15 cellular contexts compared by ENCODE assay signal in genomic region chr12:110538869-110539622, GRCh38. TPM values are rescaled to one million over a fixed set of nuclear protein-coding genes. Genes with fewer than 3 reads are reported as not detected.
DNase-seq lines count a peak whose midpoint lies in the region; ATAC-seq and TF ChIP-seq lines count a peak whose summit lies in the region.
"Had no signal": no experiment of that assay in that cellular context is flagged by ENCODE, and none has a peak within 500 bp of the region (broad histone marks: within the 10 kb centered on the region; RNA-seq: fewer than 3 reads in every experiment).

No MANE protein-coding gene starts in this region.

- H3K27me3 ChIP-seq in left lung = no peaks in the 10 kb centered on the region
- H3K27me3 ChIP-seq in stomach smooth muscle (ENCODE audit: control insufficient read depth in 1 of 2, insufficient read depth in 2 of 2, low read length in 2 of 2) = no peaks in the 10 kb centered on the region
- H3K27me3 ChIP-seq in A673 (replicated peaks; ENCODE audit: insufficient read depth, low read depth, low read length, poor library complexity) = no peaks in the 10 kb centered on the region
- H3K27me3 ChIP-seq in ovary = no peaks in the 10 kb centered on the region

- H3K9me3 Mint-ChIP-seq in activated naive CD4-positive, alpha-beta T cell treated with anti-CD3 and anti-CD28 coated beads, Interleukin-2, amount 50 U/mL, for 24 hours = no peaks in the 10 kb centered on the region
- no peaks in the 10 kb centered on the region for H3K9me3 Mint-ChIP-seq in brain

- H3K27ac ChIP-seq in left lung = no peak overlapping the region
- H3K27ac ChIP-seq in stomach smooth muscle (ENCODE audit: low read length) = peak overlapping the region; percentile 75
- H3K27ac ChIP-seq in A673 (ENCODE audit: low read depth, low read length, poor library complexity, severe bottlenecking) = no peak overlapping the region
- H3K27ac ChIP-seq in ovary = no peak overlapping the region
- H3K27ac ChIP-seq: SK-N-MC, VCaP had no signal

- TF ChIP-seq CTCF in brain (conservative IDR thresholded peaks at IDR 0.05) = no peak
- TF ChIP-seq CTCF in left lung (IDR thresholded peaks at IDR 0.05) = no peak
- TF ChIP-seq CTCF in A673 (conservative IDR thresholded peaks at IDR 0.05; ENCODE audit: low read depth, low read length) = no peak
- no peak for TF ChIP-seq CTCF in ovary (IDR thresholded peaks at IDR 0.05)

- peaks cover 15% of the 10 kb centered on the region for H3K36me3 Mint-ChIP-seq in activated naive CD4-positive, alpha-beta T cell treated with anti-CD3 and anti-CD28 coated beads, Interleukin-2, amount 50 U/mL, for 24 hours
- peaks cover 49% of the 10 kb centered on the region for H3K36me3 Mint-ChIP-seq in brain

- no peak overlapping the region for H3K4me3 ChIP-seq in left lung
- H3K4me3 ChIP-seq in stomach smooth muscle (ENCODE audit: low read length in 2 of 2) = no peak overlapping the region
- no peak overlapping the region for H3K4me3 ChIP-seq in A673 (ENCODE audit: low read depth, low read length, poor library complexity, severe bottlenecking)
- H3K4me3 ChIP-seq in ovary = no peak overlapping the region
- H3K4me3 ChIP-seq: SK-N-MC, skin epidermis had no signal

- 96 to 99% (median 97%) methylated on average over 5 of the region's 5 CpGs for WGBS in ovary, 3 donors

- no peaks in the 10 kb centered on the region for H3K27me3 Mint-ChIP-seq in activated naive CD4-positive, alpha-beta T cell treated with anti-CD3 and anti-CD28 coated beads, Interleukin-2, amount 50 U/mL, for 24 hours
- no peaks in the 10 kb centered on the region for H3K27me3 Mint-ChIP-seq in brain

- peak; percentile 15 for ATAC-seq in left lung

- H3K4me3 Mint-ChIP-seq in activated naive CD4-positive, alpha-beta T cell treated with anti-CD3 and anti-CD28 coated beads, Interleukin-2, amount 50 U/mL, for 24 hours = no peak overlapping the region
- H3K4me3 Mint-ChIP-seq in brain = no peak overlapping the region

- peaks cover 13 to 31% of the 10 kb centered on the region in 2 donors for H3K4me1 ChIP-seq in left lung
- peaks cover 33% of the 10 kb centered on the region for H3K4me1 ChIP-seq in stomach smooth muscle (ENCODE audit: control insufficient read depth, insufficient read depth, low read length)
- H3K4me1 ChIP-seq in A673 (ENCODE audit: insufficient read depth, low read length, poor library complexity, severe bottlenecking) = peaks cover 21% of the 10 kb centered on the region
- H3K4me1 ChIP-seq in ovary (ENCODE audit: insufficient read depth) = peaks cover 9% of the 10 kb centered on the region

- H3K27ac Mint-ChIP-seq in activated naive CD4-positive, alpha-beta T cell treated with anti-CD3 and anti-CD28 coated beads, Interleukin-2, amount 50 U/mL, for 24 hours = peak overlapping the region; percentile 4
- H3K27ac Mint-ChIP-seq in brain = peak overlapping the region in 3 of 5 experiments; percentile 16 to 29 (median 28)

- H3K4me1 Mint-ChIP-seq in activated naive CD4-positive, alpha-beta T cell treated with anti-CD3 and anti-CD28 coated beads, Interleukin-2, amount 50 U/mL, for 24 hours = peaks cover 19% of the 10 kb centered on the region
- peaks cover 17% of the 10 kb centered on the region for H3K4me1 Mint-ChIP-seq in brain

- POLR2A ChIA-PET in A673 (lab: Charles Lee; ENCODE audit: low non-redundant PET) = no interaction called here

- intact Hi-C loops in left lung (cut with DNase I) (no loop called here), A673 (cut with micrococcal nuclease; ENCODE audit: unreplicated experiment) (no loop called here), ovary (cut with DNase I) (no loop called here)

- no peak for TF ChIP-seq EP300 in ovary (IDR thresholded peaks at IDR 0.05)

- H3K9me3 ChIP-seq in left lung (no peaks in the 10 kb centered on the region), stomach smooth muscle (ENCODE audit: control insufficient read depth in 2 of 2, low read length in 2 of 2) (no peaks in the 10 kb centered on the region), A673 (ENCODE audit: low read depth, low read length, poor library complexity, severe bottlenecking) (no peaks in the 10 kb centered on the region), ovary (no peaks in the 10 kb centered on the region)

- BruUV-seq in A673 (replicated peaks; lab: Mats Ljungman, UMichigan) = no TSS peak

- H3K36me3 ChIP-seq in left lung = peaks cover 0 to 61% of the 10 kb centered on the region in 2 donors
- peaks cover 9 to 10% of the 10 kb centered on the region in 2 donors for H3K36me3 ChIP-seq in stomach smooth muscle (ENCODE audit: control insufficient read depth in 2 of 2, insufficient read depth in 2 of 2, low read length in 2 of 2)
- H3K36me3 ChIP-seq in A673 (ENCODE audit: insufficient read depth, low read length, poor library complexity, severe bottlenecking) = peaks cover 54% of the 10 kb centered on the region
- H3K36me3 ChIP-seq in ovary = no peaks in the 10 kb centered on the region

- H3K9ac ChIP-seq in stomach smooth muscle (ENCODE audit: low read length in 2 of 2) = no peak overlapping the region

- TF ChIP-seq POLR2A in ovary (IDR thresholded peaks at IDR 0.05) = no peak

- CTCF ChIA-PET in A673 (lab: Charles Lee) = no interaction called here

- DNase-seq in activated naive CD4-positive, alpha-beta T cell treated with Interleukin-2 at 50 U/mL for 16 hours = no peak
- DNase-seq in left lung (no peak), A673 (ENCODE audit: low spot score) (no peak), NCI-H345 (lab: John Stamatoyannopoulos, UW) (no peak), ovary (no peak)
- DNase-seq: KG1; NCI-H1694; NK-92 treated with Interleukin-12 subunit alpha and Interleukin-12 subunit beta, amount 100 ng/mL, for 24 hours had no signal

RNA-seq across cellular contexts. Expression of gene RAD9B, which starts 36.9 kb away (rescaled TPM):
- 0.24 TPM for polyA plus RNA-seq in brain (ENCODE audit: insufficient read depth, low read depth, low replicate concordance)
- total RNA-seq in left lung = 1 to 10 TPM in 1 of 2 donors, under 1 TPM in 1; 0.55 to 1.3 TPM
- 0.28 TPM in 1 of 2 replicates, not detected in the other for total RNA-seq in A673 (2021)
- 1 to 10 TPM in 5 of 7 donors, under 1 TPM in 2; 0.23 to 3.8 (median 1.8) TPM for total RNA-seq in ovary
- polyA plus RNA-seq in ovary = 1 to 10 TPM in 1 of 2 donors, under 1 TPM in 1; 0.80 to 1.1 TPM
- total RNA-seq: epithelial cell of proximal tubule had no signal

RNA-seq across cellular contexts. Expression of gene VPS29, which starts 37.1 kb away (rescaled TPM):
- polyA plus RNA-seq in brain (ENCODE audit: insufficient read depth, low read depth, low replicate concordance) = 101 TPM
- 100 to 1,000 TPM in 1 of 2 donors, 10 to 100 TPM in 1; 91.7 to 115 TPM for total RNA-seq in left lung
- 147 and 150 TPM in 2 replicates for total RNA-seq in A673 (2021)
- total RNA-seq in ovary = 10 to 100 TPM; 51.3 to 94.4 (median 66.6) TPM
- 100 to 1,000 TPM; 106 to 134 TPM for polyA plus RNA-seq in ovary

RNA-seq across cellular contexts. Expression of gene PPTC7, which starts 44.1 kb away (rescaled TPM):
- polyA plus RNA-seq in brain (ENCODE audit: insufficient read depth, low read depth, low replicate concordance) (4.3 TPM), ovary (10 to 100 TPM in 1 of 2 donors, 1 to 10 TPM in 1; 10.0 to 19.2 TPM)
- total RNA-seq in left lung (10 to 100 TPM; 22.3 to 24.2 TPM), A673 (2021) (27.5 and 30.9 TPM in 2 replicates), ovary (10 to 100 TPM; 13.5 to 25.5 (median 22.5) TPM)
